Comparison of ENCODE assay signal across 8 cellular contexts in genomic region chr7:38411404-38411803, GRCh38.
DNase-seq lines count a peak whose midpoint lies in the region; ATAC-seq lines count a peak whose summit lies in the region.

No MANE protein-coding gene starts in this region.

- DNase-seq in activated CD4-positive, alpha-beta T cell treated with anti-CD3 and anti-CD28 coated beads for 48 hours, result peak; percentile 50
- DNase-seq in activated CD4-positive, alpha-beta T cell treated with anti-CD3 and anti-CD28 coated beads, Interleukin-2, amount 50 U/mL, for 1 hour, result no peak
- DNase-seq in MV-4-11 (lab: John Stamatoyannopoulos, UW), result peak; percentile 31
- DNase-seq in dermis microvascular lymphatic vessel endothelial cell (ENCODE audit: low read depth in 2 of 2), result peak; percentile 16 to 63
- DNase-seq in NCI-H1436 treated with DMSO at 0.1 percent for 48 hours (lab: John Stamatoyannopoulos, UW), result no peak
- DNase-seq in NCI-H345 (lab: John Stamatoyannopoulos, UW), result no peak

- H3K4me1 Mint-ChIP-seq in stimulated activated memory B cell treated with anti-CD40 and anti-IgM and Interleukin-4, amounts not matched to agents 10 μg/mL and 1 μg/mL and 100 μg/mL, for 72 hours, result peaks cover 36% of the 10 kb centered on the region

- ATAC-seq in stimulated activated memory B cell treated with anti-CD40 and anti-IgM and Interleukin-4, amounts not matched to agents 10 μg/mL and 1 μg/mL and 100 μg/mL, for 72 hours, result no peak
- ATAC-seq in GM18873 (IDR thresholded peaks at IDR 0.05; ENCODE audit: low FRiP score, unreplicated experiment), result no peak

- peaks cover 6% of the 10 kb centered on the region for H3K27me3 Mint-ChIP-seq in stimulated activated memory B cell treated with anti-CD40 and anti-IgM and Interleukin-4, amounts not matched to agents 10 μg/mL and 1 μg/mL and 100 μg/mL, for 72 hours

- no peaks in the 10 kb centered on the region for H3K9me3 Mint-ChIP-seq in stimulated activated memory B cell treated with anti-CD40 and anti-IgM and Interleukin-4, amounts not matched to agents 10 μg/mL and 1 μg/mL and 100 μg/mL, for 72 hours

- H3K4me3 Mint-ChIP-seq in stimulated activated memory B cell treated with anti-CD40 and anti-IgM and Interleukin-4, amounts not matched to agents 10 μg/mL and 1 μg/mL and 100 μg/mL, for 72 hours, result no peak overlapping the region

- H3K36me3 Mint-ChIP-seq in stimulated activated memory B cell treated with anti-CD40 and anti-IgM and Interleukin-4, amounts not matched to agents 10 μg/mL and 1 μg/mL and 100 μg/mL, for 72 hours, result no peaks in the 10 kb centered on the region

- peak overlapping the region; percentile 11 for H3K27ac Mint-ChIP-seq in stimulated activated memory B cell treated with anti-CD40 and anti-IgM and Interleukin-4, amounts not matched to agents 10 μg/mL and 1 μg/mL and 100 μg/mL, for 72 hours

Comparison
In these comparisons a context has a peak if more than half of its experiments do, and no peak if none do; other contexts are left out.
1. DNase-seq: peak in activated CD4-positive, alpha-beta T cell treated with anti-CD3 and anti-CD28 coated beads for 48 hours (single experiment), MV-4-11 (single experiment) and dermis microvascular lymphatic vessel endothelial cell (2 of 2); none in activated CD4-positive, alpha-beta T cell treated with anti-CD3 and anti-CD28 coated beads, Interleukin-2, amount 50 U/mL, for 1 hour (single experiment), NCI-H1436 treated with DMSO at 0.1 percent for 48 hours (single experiment) and NCI-H345 (single experiment).